ENCODE assay signal across 14 cellular contexts in the genomic region with DNA sequence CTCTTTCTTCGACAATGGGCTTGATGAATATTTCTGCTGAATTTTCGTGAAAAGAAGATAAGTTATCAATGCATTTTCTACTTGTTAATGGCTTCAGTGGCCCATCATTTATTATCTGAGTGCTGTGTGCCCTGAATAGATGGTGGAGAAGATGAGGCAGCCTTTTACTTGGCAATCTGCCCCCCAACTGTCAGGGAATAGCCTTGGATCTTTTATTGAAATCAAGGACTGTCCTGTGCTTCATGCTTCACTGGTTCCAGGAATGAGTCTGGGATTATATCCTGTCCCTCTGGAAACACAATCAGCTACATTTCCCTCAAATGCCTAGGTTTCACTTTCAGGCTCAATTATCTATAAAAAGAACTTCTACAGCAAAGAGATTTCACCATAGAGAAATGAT.
DNase-seq lines count a peak whose midpoint lies in the region; ATAC-seq lines count a peak whose summit lies in the region.
"Had no signal": no experiment of that assay in that cellular context is flagged by ENCODE, and none has a peak within 500 bp of the region (broad histone marks: within the 10 kb centered on the region; RNA-seq: fewer than 3 reads in every experiment).

No MANE protein-coding gene starts in this region.

- POLR2A ChIA-PET in activated CD8-positive, alpha-beta T cell treated with anti-CD3 and anti-CD28 coated beads, Interleukin-2, amount 10 ng/mL, durations not matched to agents 7 days and 5 days (lab: Charles Lee), result no interaction called here

- H3K4me3 Mint-ChIP-seq in activated CD8-positive, alpha-beta T cell treated with anti-CD3 and anti-CD28 coated beads, Interleukin-2, amount 10 ng/mL, durations not matched to agents 7 days and 5 days, result no peak overlapping the region

- H3K36me3 Mint-ChIP-seq in activated CD8-positive, alpha-beta T cell treated with anti-CD3 and anti-CD28 coated beads, Interleukin-2, amount 10 ng/mL, durations not matched to agents 7 days and 5 days (ENCODE audit: low read depth), result no peaks in the 10 kb centered on the region

- no peak for ATAC-seq in activated CD8-positive, alpha-beta T cell treated with anti-CD3 and anti-CD28 coated beads, Interleukin-2, amount 10 ng/mL, durations not matched to agents 7 days and 5 days
- ATAC-seq: K562 had no signal

- CTCF ChIA-PET in activated CD8-positive, alpha-beta T cell treated with anti-CD3 and anti-CD28 coated beads, Interleukin-2, amount 10 ng/mL, durations not matched to agents 7 days and 5 days (lab: Charles Lee), result no interaction called here

- no peak overlapping the region for H3K27ac Mint-ChIP-seq in activated CD8-positive, alpha-beta T cell treated with anti-CD3 and anti-CD28 coated beads, Interleukin-2, amount 10 ng/mL, durations not matched to agents 7 days and 5 days

- DNase-seq in DMS153 (lab: John Stamatoyannopoulos, UW), result peak; percentile 38
- no peak for DNase-seq in DMS153 treated with DMSO at 0.1 percent for 48 hours (lab: John Stamatoyannopoulos, UW; ENCODE audit: unreplicated experiment)
- peak; percentile 33 for DNase-seq in NCI-H1105 treated with DMSO at 0.1 percent for 48 hours (lab: John Stamatoyannopoulos, UW)
- DNase-seq in SK-N-DZ (ENCODE audit: low spot score), result peak; percentile 92
- peak; percentile 34 for DNase-seq in kidney tubule cell (ENCODE audit: low spot score)
- DNase-seq in GOT3 (lab: John Stamatoyannopoulos, UW), result no peak
- DNase-seq in germinal center (ENCODE audit: low spot score), result no peak
- no peak for DNase-seq in activated CD8-positive, alpha-beta T cell treated with anti-CD3 and anti-CD28 coated beads, Interleukin-2, amount 10 ng/mL, durations not matched to agents 7 days and 5 days
- DNase-seq: DMS79, NCI-H1048, NCI-H1930, NCI-H446 treated with DMSO at 0.1 percent for 48 hours, OCI-M1 had no signal

- no peaks in the 10 kb centered on the region for H3K9me3 Mint-ChIP-seq in activated CD8-positive, alpha-beta T cell treated with anti-CD3 and anti-CD28 coated beads, Interleukin-2, amount 10 ng/mL, durations not matched to agents 7 days and 5 days (ENCODE audit: insufficient read depth)

- peaks cover 7% of the 10 kb centered on the region for H3K27me3 Mint-ChIP-seq in activated CD8-positive, alpha-beta T cell treated with anti-CD3 and anti-CD28 coated beads, Interleukin-2, amount 10 ng/mL, durations not matched to agents 7 days and 5 days (ENCODE audit: low read depth)

- H3K4me1 Mint-ChIP-seq in activated CD8-positive, alpha-beta T cell treated with anti-CD3 and anti-CD28 coated beads, Interleukin-2, amount 10 ng/mL, durations not matched to agents 7 days and 5 days (ENCODE audit: low read depth), result no peaks in the 10 kb centered on the region

Comparison
In these comparisons a context has a peak if more than half of its experiments do, and no peak if none do; other contexts are left out.
1. DNase-seq: peak in DMS153 (single experiment), NCI-H1105 treated with DMSO at 0.1 percent for 48 hours (single experiment), SK-N-DZ (single experiment) and kidney tubule cell (single experiment); none in DMS153 treated with DMSO at 0.1 percent for 48 hours (single experiment), GOT3 (single experiment), germinal center (single experiment) and activated CD8-positive, alpha-beta T cell treated with anti-CD3 and anti-CD28 coated beads, Interleukin-2, amount 10 ng/mL, durations not matched to agents 7 days and 5 days (single experiment).